Comparison of ENCODE assay signal across 13 cellular contexts in the genomic region with DNA sequence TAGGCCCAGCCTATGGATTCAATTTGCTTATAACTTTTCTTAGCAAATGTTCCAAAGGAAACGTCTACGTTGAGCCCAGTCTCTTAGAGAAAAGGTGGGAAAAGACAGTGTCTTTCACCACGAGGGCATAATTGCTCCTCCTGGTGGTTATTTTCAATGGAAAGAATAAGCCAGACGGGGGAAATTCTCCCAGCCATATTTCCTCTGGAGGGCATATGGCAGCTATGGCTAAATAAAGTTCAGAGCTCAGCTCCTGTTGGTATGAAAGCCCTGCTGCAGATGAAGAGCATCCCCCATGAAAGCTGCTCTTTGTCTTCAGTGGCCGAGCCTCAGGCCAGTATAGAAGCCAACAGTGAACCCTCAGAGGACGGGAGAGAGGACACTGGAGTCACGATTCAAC.
DNase-seq lines count a peak whose midpoint lies in the region; ATAC-seq, FAIRE-seq and TF ChIP-seq lines count a peak whose summit lies in the region.
"Had no signal": no experiment of that assay in that cellular context is flagged by ENCODE, and none has a peak within 500 bp of the region (broad histone marks: within the 10 kb centered on the region; RNA-seq: fewer than 3 reads in every experiment).

No MANE protein-coding gene starts in this region.

- no peaks in the 10 kb centered on the region for H3K9me2 ChIP-seq in HCT116 (ENCODE audit: insufficient read depth)

- peak; percentile 28; the same call in 1 of the 2 replicates for TF ChIP-seq RAD21 in HCT116 (IDR thresholded peaks at IDR 0.05; ENCODE audit: low read depth)

- H3K27me3 ChIP-seq in A673 (replicated peaks; ENCODE audit: insufficient read depth, low read depth, low read length, poor library complexity) (peaks cover 6% of the 10 kb centered on the region), HCT116 (ENCODE audit: insufficient read depth, low read length) (peaks cover 44% of the 10 kb centered on the region), adrenal gland (peaks cover 6% of the 10 kb centered on the region)
- H3K27me3 ChIP-seq: BLaER1 had no signal

- intact Hi-C loops in A673 (cut with micrococcal nuclease; ENCODE audit: unreplicated experiment) = no loop called here
- intact Hi-C loops in HCT116 (cut with micrococcal nuclease) = loop anchor here (2.0 to 5.0 kb wide), 2 partner anchors 316 to 366 kb away; no protein-coding TSS in a partner anchor
- intact Hi-C loops in adrenal gland (cut with DNase I) = loop anchor here in 1 of 2 donors (10.0 kb wide), 1 partner anchor 314 kb away; no protein-coding TSS in a partner anchor

- no TSS peak for BruUV-seq in A673 (replicated peaks; lab: Mats Ljungman, UMichigan)
- no TSS peak for BruUV-seq in HCT116 (replicated peaks; lab: Mats Ljungman, UMichigan)

- ATAC-seq in HCT116 = peak; percentile 36; the same call in 1 of the 2 replicates
- ATAC-seq in GM18873 (IDR thresholded peaks at IDR 0.05; ENCODE audit: low FRiP score, unreplicated experiment) = no peak
- ATAC-seq: left colon had no signal

- WGBS in adrenal gland, 4 donors = 49 to 63% (median 54%) methylated on average over 7 of the region's 7 CpGs

- CTCF ChIA-PET in A673 (lab: Charles Lee) = no interaction called here
- CTCF ChIA-PET in HCT116 (lab: Charles Lee) = interaction anchor here (1.3 to 1.7 kb wide), 2 partner anchors 92 to 316 kb away, joined by 3 to 7 read pairs; no protein-coding TSS in a partner anchor

- no peak overlapping the region for H2AFZ ChIP-seq in HCT116 (ENCODE audit: low read depth, low read length, poor library complexity, severe bottlenecking)

- no peak overlapping the region for H3K27ac ChIP-seq in A673 (ENCODE audit: low read depth, low read length, poor library complexity, severe bottlenecking)
- no peak overlapping the region for H3K27ac ChIP-seq in HCT116 (ENCODE audit: low read depth, low read length)
- no peak overlapping the region for H3K27ac ChIP-seq in adrenal gland
- H3K27ac ChIP-seq: BLaER1 had no signal

- no peak overlapping the region for H3K9ac ChIP-seq in HCT116 (ENCODE audit: low read length)
- H3K9ac ChIP-seq: BLaER1 had no signal

- H3K4me3 ChIP-seq in A673 (ENCODE audit: low read depth, low read length, poor library complexity, severe bottlenecking) (no peak overlapping the region), HCT116 (replicated peaks in 1 of 2; ENCODE audit: low read depth in 1 of 2, low read length in 2 of 2) (no peak overlapping the region), adrenal gland (no peak overlapping the region)
- H3K4me3 ChIP-seq: BLaER1 had no signal

- POLR2A ChIA-PET in A673 (lab: Charles Lee; ENCODE audit: low non-redundant PET) = no interaction called here
- POLR2A ChIA-PET in HCT116 (lab: Charles Lee) = no interaction called here

- H3K36me3 ChIP-seq in A673 (ENCODE audit: insufficient read depth, low read length, poor library complexity, severe bottlenecking) (no peaks in the 10 kb centered on the region), HCT116 (ENCODE audit: control insufficient read depth in 1 of 2, insufficient read depth in 2 of 2, low read length in 2 of 2) (no peaks in the 10 kb centered on the region), adrenal gland (replicated peaks in 1 of 2) (no peaks in the 10 kb centered on the region)
- H3K36me3 ChIP-seq: BLaER1 had no signal

- no peak for FAIRE-seq in RCC 7860 (lab: Jason Lieb, UNC)

- no peak overlapping the region for H3K4me2 ChIP-seq in HCT116 (ENCODE audit: low read length)
- H3K4me2 ChIP-seq: BLaER1 had no signal

- TF ChIP-seq CTCF in A673 (conservative IDR thresholded peaks at IDR 0.05; ENCODE audit: low read depth, low read length) (peak; percentile 34), HCT116 (IDR thresholded peaks at IDR 0.05 in 2 of 3, conservative IDR thresholded peaks at IDR 0.05 in 1 of 3; ENCODE audit: borderline replicate concordance in 1 of 3, insufficient read depth in 1 of 3, low read depth in 2 of 3, low read length in 2 of 3) (peak; percentile 17 to 49 (median 23); a peak in 5 of 6 replicates), adrenal gland (IDR thresholded peaks at IDR 0.05) (peak; percentile 24 to 55 (median 50))

- H3K4me1 ChIP-seq in A673 (ENCODE audit: insufficient read depth, low read length, poor library complexity, severe bottlenecking) (no peaks in the 10 kb centered on the region), HCT116 (ENCODE audit: control insufficient read depth in 1 of 2, insufficient read depth in 2 of 2, low read length in 2 of 2) (no peaks in the 10 kb centered on the region), adrenal gland (replicated peaks in 1 of 2) (no peaks in the 10 kb centered on the region)

- H3K9me3 ChIP-seq in A673 (ENCODE audit: low read depth, low read length, poor library complexity, severe bottlenecking) (no peaks in the 10 kb centered on the region), HCT116 (ENCODE audit: control insufficient read depth in 1 of 2, insufficient read depth in 1 of 2, low read depth in 1 of 2, low read length in 2 of 2) (no peaks in the 10 kb centered on the region), adrenal gland (replicated peaks in 1 of 3) (no peaks in the 10 kb centered on the region)
- H3K9me3 ChIP-seq: BLaER1 had no signal

- RAD21 ChIA-PET in HCT116 (lab: Charles Lee; ENCODE audit: low non-redundant PET in 1 of 2, low total read pairs in 2 of 2, uncharacterized antibody in 2 of 2, unreplicated experiment in 2 of 2) = interaction anchor here in 1 of 2 experiments (0.5 kb wide), 1 partner anchor 54 kb away, joined by 3 read pairs; no protein-coding TSS in a partner anchor

- no peaks in the 10 kb centered on the region for H3K79me2 ChIP-seq in HCT116 (ENCODE audit: insufficient read depth, low read length)

- TF ChIP-seq POLR2A in HCT116 (IDR thresholded peaks at IDR 0.05; ENCODE audit: borderline replicate concordance, extremely low read depth, insufficient read depth, insufficient read length) (no peak), adrenal gland (IDR thresholded peaks at IDR 0.05) (no peak)

- DNase-seq in A673 (ENCODE audit: low spot score) (peak; percentile 18), HCT116 (ENCODE audit: low read depth, low spot score) (no peak), adrenal gland (no peak), iPS-NIHi11 (ENCODE audit: low spot score) (peak; percentile 46), cerebellum (ENCODE audit: low spot score) (no peak), RCC 7860 (ENCODE audit: low spot score) (no peak), NCI-H1436 treated with DMSO at 0.1 percent for 48 hours (lab: John Stamatoyannopoulos, UW) (no peak)
- DNase-seq: left colon; NCI-H1105; occipital lobe; stimulated activated CD4-positive, alpha-beta T cell treated with anti-CD3 and anti-CD28 coated beads, Interleukin-4, amount 100 ng/mL, for 24 hours had no signal

- H4K20me1 ChIP-seq in HCT116 (ENCODE audit: insufficient read depth) = no peaks in the 10 kb centered on the region
- H4K20me1 ChIP-seq: BLaER1 had no signal

TF ChIP-seq in HCT116, 20 proteins besides CTCF, POLR2A, EP300 and RAD21 (continues in another document):
- TF ChIP-seq ZFX (IDR thresholded peaks at IDR 0.05) (no peak), SP1 (IDR thresholded peaks at IDR 0.05; ENCODE audit: low read depth) (no peak), FOSL1 (IDR thresholded peaks at IDR 0.05; ENCODE audit: low read depth) (no peak), ZBTB33 (IDR thresholded peaks at IDR 0.05; ENCODE audit: extremely low read depth, insufficient replicate concordance, low read length) (no peak), SRF (IDR thresholded peaks at IDR 0.05; ENCODE audit: low read depth) (no peak), POLR2AphosphoS5 (IDR thresholded peaks at IDR 0.05; ENCODE audit: low read depth, low read length) (no peak), ELF1 (IDR thresholded peaks at IDR 0.05; ENCODE audit: borderline replicate concordance, low read depth) (no peak), EZH2phosphoT487 (IDR thresholded peaks at IDR 0.05; ENCODE audit: borderline replicate concordance) (no peak), TCF7L2 (IDR thresholded peaks at IDR 0.05; ENCODE audit: borderline replicate concordance, extremely low read depth, insufficient read depth, insufficient read length) (no peak), ZNF274 (IDR thresholded peaks at IDR 0.05; ENCODE audit: low read depth, low read length) (no peak)
- TF ChIP-seq, protein P1, sequence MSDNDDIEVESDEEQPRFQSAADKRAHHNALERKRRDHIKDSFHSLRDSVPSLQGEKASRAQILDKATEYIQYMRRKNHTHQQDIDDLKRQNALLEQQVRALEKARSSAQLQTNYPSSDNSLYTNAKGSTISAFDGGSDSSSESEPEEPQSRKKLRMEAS (IDR thresholded peaks at IDR 0.05) = no peak

Comparison
In these comparisons a context has a peak if more than half of its experiments do, and no peak if none do; other contexts are left out.
1. DNase-seq: peak in A673 (single experiment) and iPS-NIHi11 (single experiment); none in HCT116 (single experiment), adrenal gland (0 of 7), cerebellum (single experiment), RCC 7860 (single experiment) and NCI-H1436 treated with DMSO at 0.1 percent for 48 hours (single experiment).
2. Peak in every context shown above with its lines, with median percentiles within 50 percentile points of each other: CTCF ChIP-seq.